8 cellular contexts compared by ENCODE assay signal in the genomic region with DNA sequence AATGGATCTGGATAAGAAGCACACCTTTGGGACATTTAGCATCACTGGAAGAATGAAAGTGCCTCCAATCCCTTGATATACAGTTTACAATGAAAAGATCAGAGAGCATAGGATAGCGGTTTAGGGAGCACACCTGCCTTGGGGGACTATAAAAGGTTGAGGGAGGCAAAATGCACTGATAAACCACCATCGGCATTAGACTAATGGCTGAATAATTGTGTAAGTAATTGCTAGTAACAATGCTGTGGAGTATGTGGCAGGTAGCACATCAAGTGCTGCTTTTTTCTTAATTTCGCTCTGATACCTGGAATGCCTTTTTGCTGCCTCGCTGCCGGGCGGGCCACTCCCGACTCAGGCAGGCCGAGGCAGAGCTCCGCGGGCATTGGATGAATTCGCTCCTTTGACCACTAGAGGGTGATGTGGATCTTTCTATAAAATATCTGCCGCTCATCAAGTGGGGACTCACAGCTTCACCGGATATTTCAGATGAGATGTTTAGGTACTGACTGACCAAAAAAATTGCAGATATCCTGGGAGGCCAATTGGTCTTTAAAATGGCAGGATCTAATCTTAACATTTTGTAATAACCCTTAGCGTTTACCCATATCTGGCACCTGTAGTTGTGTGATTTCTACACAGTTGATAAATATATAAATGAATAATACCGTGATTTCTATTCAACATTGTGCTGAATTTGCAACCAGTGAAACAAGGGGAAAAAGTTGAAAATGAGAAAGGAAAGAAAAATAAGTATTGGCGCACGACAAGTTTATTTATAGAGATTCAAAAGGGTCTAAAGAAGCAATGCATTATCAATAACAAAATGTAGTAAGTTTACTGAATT.
A peak's percentile ranks its signal among the peaks of the same experiment; 100 is the strongest.
DNase-seq lines count a peak whose midpoint lies in the region; ATAC-seq and TF ChIP-seq lines count a peak whose summit lies in the region.

No MANE protein-coding gene starts in this region.

- H3K4me2 ChIP-seq in parathyroid adenoma (ENCODE audit: low read length), result no peak overlapping the region

- TF ChIP-seq EP300 in gastroesophageal sphincter (IDR thresholded peaks at IDR 0.05), result no peak

- 23 to 50% methylated on average over 6 to 15 of the region's 17 CpGs for WGBS in gastroesophageal sphincter (ENCODE audit: low coverage in 1 of 2), 2 donors

- DNase-seq in GM03348 (ENCODE audit: low spot score) (peak; percentile 84), RPMI7951 (ENCODE audit: low read depth) (peak; percentile 75)
- peak; percentile 63 for DNase-seq in Jurkat, Clone E6-1 (ENCODE audit: low read depth, low spot score)
- DNase-seq in activated effector memory CD4-positive, alpha-beta T cell treated with Interleukin-2 at 50 U/mL for 16 hours, result peak; percentile 25

- H3K27me3 ChIP-seq in gastroesophageal sphincter (peaks cover 24% of the 10 kb centered on the region), parathyroid adenoma (ENCODE audit: control insufficient read depth, insufficient read depth, low read length) (no peaks in the 10 kb centered on the region)

- no peak overlapping the region for H3K4me3 ChIP-seq in Jurkat, Clone E6-1 (ENCODE audit: low read length)
- no peak overlapping the region for H3K4me3 ChIP-seq in gastroesophageal sphincter
- H3K4me3 ChIP-seq in parathyroid adenoma (ENCODE audit: low read depth, low read length), result no peak overlapping the region

- H3K4me1 ChIP-seq in gastroesophageal sphincter, result no peaks in the 10 kb centered on the region
- no peaks in the 10 kb centered on the region for H3K4me1 ChIP-seq in parathyroid adenoma

- no peak overlapping the region for H3K9ac ChIP-seq in parathyroid adenoma

- no peaks in the 10 kb centered on the region for H3K9me3 ChIP-seq in gastroesophageal sphincter
- H3K9me3 ChIP-seq in parathyroid adenoma (ENCODE audit: control insufficient read depth, low read length), result no peaks in the 10 kb centered on the region

- TF ChIP-seq POLR2A in gastroesophageal sphincter (IDR thresholded peaks at IDR 0.05), result no peak

- H2AFZ ChIP-seq in parathyroid adenoma, result no peak overlapping the region

- no peak overlapping the region for H3K27ac ChIP-seq in gastroesophageal sphincter
- no peak overlapping the region for H3K27ac ChIP-seq in parathyroid adenoma

- H3K36me3 ChIP-seq in gastroesophageal sphincter (no peaks in the 10 kb centered on the region), parathyroid adenoma (ENCODE audit: control insufficient read depth, insufficient read depth, low read length) (no peaks in the 10 kb centered on the region)

- H3K79me2 ChIP-seq in parathyroid adenoma, result no peaks in the 10 kb centered on the region

- ATAC-seq in GM21737 (IDR thresholded peaks at IDR 0.05; ENCODE audit: unreplicated experiment) (peak; percentile 95), gastroesophageal sphincter (peak; percentile 53), GM21528 (IDR thresholded peaks at IDR 0.05; ENCODE audit: low FRiP score, unreplicated experiment) (no peak)

- TF ChIP-seq CTCF in gastroesophageal sphincter (IDR thresholded peaks at IDR 0.05) (peak; percentile 43 to 71 (median 54)), parathyroid adenoma (IDR thresholded peaks at IDR 0.05) (peak; percentile 73)

Comparison
In these comparisons a context has a peak if more than half of its experiments do, and no peak if none do; other contexts are left out.
1. DNase-seq: peak in every context shown above with its lines; median percentile 84 in GM03348; 75 in RPMI7951; 63 in Jurkat, Clone E6-1; 25 in activated effector memory CD4-positive, alpha-beta T cell treated with Interleukin-2 at 50 U/mL for 16 hours.